Comparison of ENCODE assay signal across 1 cellular context in genomic region chr16:67544844-67545664, GRCh38.
TF ChIP-seq lines count a peak whose summit lies in the region.

No MANE protein-coding gene starts in this region.

TF ChIP-seq in GM12878, 131 proteins besides CTCF, POLR2A, EP300 and RAD21 (continued from another document):
- TF ChIP-seq TBL1XR1 (IDR thresholded peaks at IDR 0.05; ENCODE audit: low read depth, low read length) (no peak), BACH1 (IDR thresholded peaks at IDR 0.05; ENCODE audit: borderline replicate concordance) (no peak), TAF1 (IDR thresholded peaks at IDR 0.05; ENCODE audit: borderline replicate concordance, low read depth, low read length) (no peak), ASH2L (IDR thresholded peaks at IDR 0.05; ENCODE audit: borderline replicate concordance, low read depth) (no peak), FOXM1 (IDR thresholded peaks at IDR 0.05; ENCODE audit: low read depth, low read length) (no peak), GABPA (IDR thresholded peaks at IDR 0.05; ENCODE audit: low read depth) (no peak), IRF4 (IDR thresholded peaks at IDR 0.05; ENCODE audit: low read depth, low read length) (no peak), MXI1 (IDR thresholded peaks at IDR 0.05; ENCODE audit: low read depth, low read length) (no peak), REST (IDR thresholded peaks at IDR 0.05; ENCODE audit: low read depth, low read length) (no peak), ELK1 (IDR thresholded peaks at IDR 0.05; ENCODE audit: low read depth, low read length) (no peak)
- TF ChIP-seq, protein P1, sequence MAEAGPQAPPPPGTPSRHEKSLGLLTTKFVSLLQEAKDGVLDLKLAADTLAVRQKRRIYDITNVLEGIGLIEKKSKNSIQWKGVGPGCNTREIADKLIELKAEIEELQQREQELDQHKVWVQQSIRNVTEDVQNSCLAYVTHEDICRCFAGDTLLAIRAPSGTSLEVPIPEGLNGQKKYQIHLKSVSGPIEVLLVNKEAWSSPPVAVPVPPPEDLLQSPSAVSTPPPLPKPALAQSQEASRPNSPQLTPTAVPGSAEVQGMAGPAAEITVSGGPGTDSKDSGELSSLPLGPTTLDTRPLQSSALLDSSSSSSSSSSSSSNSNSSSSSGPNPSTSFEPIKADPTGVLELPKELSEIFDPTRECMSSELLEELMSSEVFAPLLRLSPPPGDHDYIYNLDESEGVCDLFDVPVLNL (IDR thresholded peaks at IDR 0.05; ENCODE audit: low read depth, low read length), result no peak
